Comparison of ENCODE assay signal across 24 cellular contexts in the genomic region with DNA sequence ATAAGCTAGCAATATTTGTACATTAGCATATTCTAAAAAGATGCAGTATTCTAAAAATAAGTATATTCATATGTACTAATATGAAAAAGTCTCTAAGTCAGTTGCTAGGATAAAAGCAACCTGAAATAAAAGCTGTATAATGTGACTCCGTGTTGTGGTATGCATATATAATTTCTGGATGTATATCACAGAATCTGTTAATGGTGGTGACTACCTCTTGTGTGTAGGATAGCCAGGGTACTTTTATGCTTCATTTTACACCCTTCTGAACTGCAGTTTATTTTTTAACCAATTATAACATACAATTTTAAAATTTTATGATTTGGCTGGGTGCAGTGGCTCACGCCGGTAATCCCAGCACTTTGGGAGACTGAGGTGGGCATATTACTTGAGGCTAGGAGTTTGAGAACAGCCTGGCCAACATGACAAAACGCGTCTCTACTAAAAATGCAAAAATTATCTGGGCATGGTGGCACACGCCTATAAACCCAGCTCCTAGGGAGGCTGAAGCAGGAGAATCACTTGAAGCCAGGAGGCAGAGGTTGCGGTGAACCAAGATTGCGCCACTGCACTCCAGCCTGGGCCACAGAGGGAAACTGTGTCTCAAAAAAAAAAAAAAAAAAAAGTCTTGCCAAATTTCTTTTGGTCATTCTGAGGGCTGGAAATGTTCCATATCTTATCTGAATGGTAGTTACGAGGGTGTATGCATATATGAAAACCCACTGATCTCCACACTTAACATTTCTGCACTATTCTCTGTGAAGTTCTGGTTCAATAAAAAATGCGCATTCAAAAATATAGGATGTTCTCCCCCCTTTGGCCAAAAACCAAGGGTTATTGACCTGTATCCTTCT. TPM values are rescaled to one million over a fixed set of nuclear protein-coding genes. Genes with fewer than 3 reads are reported as not detected.
"Had no signal": no experiment of that assay in that cellular context is flagged by ENCODE, and none has a peak within 500 bp of the region (broad histone marks: within the 10 kb centered on the region; RNA-seq: fewer than 3 reads in every experiment).

No MANE protein-coding gene starts in this region.

- H3K27me3 Mint-ChIP-seq: activated CD4-positive, alpha-beta memory T cell treated with anti-CD3 and anti-CD28 coated beads for 36 hours; T-helper 17 cell had no signal

- H3K27ac Mint-ChIP-seq: activated CD4-positive, alpha-beta memory T cell treated with anti-CD3 and anti-CD28 coated beads for 36 hours; activated naive CD4-positive, alpha-beta T cell treated with anti-CD3 and anti-CD28 coated beads for 36 hours; activated naive CD8-positive, alpha-beta T cell treated with anti-CD3 and anti-CD28 coated beads, Interleukin-2, amount 10 ng/mL, durations not matched to agents 7 days and 5 days; stimulated activated effector memory CD8-positive, alpha-beta T cell treated with anti-CD3 and anti-CD28 coated beads, Interleukin-12 subunit alpha, Interleukin-12 subunit beta, amount 100 ng/mL, for 72 hours; T-helper 17 cell had no signal

- DNase-seq: activated CD4-positive, alpha-beta memory T cell treated with anti-CD3 and anti-CD28 coated beads for 36 hours; activated CD4-positive, alpha-beta T cell treated with anti-CD3 and anti-CD28 coated beads for 4 hours; activated CD4-positive, CD25-positive, alpha-beta regulatory T cell; activated naive CD4-positive, alpha-beta T cell treated with anti-CD3 and anti-CD28 coated beads for 36 hours; activated naive CD8-positive, alpha-beta T cell treated with anti-CD3 and anti-CD28 coated beads, Interleukin-2, amount 10 ng/mL, durations not matched to agents 7 days and 5 days; activated T-cell treated with anti-CD3 and anti-CD28 coated beads, Interleukin-2, amount 50 U/mL, for 48 hours; cerebellar nuclear complex; esophagus squamous epithelium; heart left ventricle; lower lobe of right lung; mesendoderm; nephron progenitor cell; nucleus accumbens; stimulated activated CD4-positive, alpha-beta T cell treated with anti-CD3 and anti-CD28 coated beads, Interleukin-2, amount 100 ng/mL, for 24 hours; T-helper 17 cell; upper lobe of right lung had no signal

- H3K79me2 ChIP-seq: parathyroid adenoma had no signal

- H3K4me1 ChIP-seq: upper lobe of right lung had no signal

- H3K36me3 Mint-ChIP-seq: activated CD4-positive, alpha-beta memory T cell treated with anti-CD3 and anti-CD28 coated beads for 36 hours; activated naive CD8-positive, alpha-beta T cell treated with anti-CD3 and anti-CD28 coated beads, Interleukin-2, amount 10 ng/mL, durations not matched to agents 7 days and 5 days; stimulated activated effector memory CD8-positive, alpha-beta T cell treated with anti-CD3 and anti-CD28 coated beads, Interleukin-12 subunit alpha, Interleukin-12 subunit beta, amount 100 ng/mL, for 72 hours had no signal

- H3K9me3 Mint-ChIP-seq: activated CD4-positive, alpha-beta memory T cell treated with anti-CD3 and anti-CD28 coated beads for 36 hours; activated naive CD4-positive, alpha-beta T cell treated with anti-CD3 and anti-CD28 coated beads for 36 hours; activated naive CD8-positive, alpha-beta T cell treated with anti-CD3 and anti-CD28 coated beads, Interleukin-2, amount 10 ng/mL, durations not matched to agents 7 days and 5 days; nephron progenitor cell; stimulated activated effector memory CD8-positive, alpha-beta T cell treated with anti-CD3 and anti-CD28 coated beads, Interleukin-12 subunit alpha, Interleukin-12 subunit beta, amount 100 ng/mL, for 72 hours had no signal

- H2AFZ ChIP-seq: parathyroid adenoma had no signal

- H3K27me3 ChIP-seq: esophagus squamous epithelium, heart left ventricle, upper lobe of right lung had no signal

- H3K36me3 ChIP-seq: esophagus squamous epithelium, heart left ventricle, lower lobe of right lung, upper lobe of right lung had no signal

- H3K4me1 Mint-ChIP-seq: activated naive CD8-positive, alpha-beta T cell treated with anti-CD3 and anti-CD28 coated beads, Interleukin-2, amount 10 ng/mL, durations not matched to agents 7 days and 5 days; stimulated activated effector memory CD8-positive, alpha-beta T cell treated with anti-CD3 and anti-CD28 coated beads, Interleukin-12 subunit alpha, Interleukin-12 subunit beta, amount 100 ng/mL, for 72 hours had no signal

- FAIRE-seq: kidney, small intestine had no signal

- H3K4me3 ChIP-seq: coronary artery, esophagus squamous epithelium, heart left ventricle, lower lobe of right lung, mucosa of descending colon, upper lobe of right lung had no signal

- ATAC-seq: heart left ventricle; left lobe of liver; sciatic nerve; stimulated activated effector memory CD8-positive, alpha-beta T cell treated with anti-CD3 and anti-CD28 coated beads, Interleukin-12 subunit alpha, Interleukin-12 subunit beta, amount 100 ng/mL, for 72 hours; T-helper 17 cell had no signal

- H3K27ac ChIP-seq: coronary artery, heart left ventricle, lower lobe of right lung, parathyroid adenoma, upper lobe of right lung had no signal

- H3K4me3 Mint-ChIP-seq: activated CD4-positive, alpha-beta memory T cell treated with anti-CD3 and anti-CD28 coated beads for 36 hours; activated naive CD4-positive, alpha-beta T cell treated with anti-CD3 and anti-CD28 coated beads for 36 hours; activated naive CD8-positive, alpha-beta T cell treated with anti-CD3 and anti-CD28 coated beads, Interleukin-2, amount 10 ng/mL, durations not matched to agents 7 days and 5 days; nephron progenitor cell; stimulated activated effector memory CD8-positive, alpha-beta T cell treated with anti-CD3 and anti-CD28 coated beads, Interleukin-12 subunit alpha, Interleukin-12 subunit beta, amount 100 ng/mL, for 72 hours; T-helper 17 cell had no signal

RNA-seq across cellular contexts. Expression of gene NIPAL4, which starts 13.7 kb away (rescaled TPM):
- total RNA-seq: activated naive CD8-positive, alpha-beta T cell treated with anti-CD3 and anti-CD28 coated beads, Interleukin-2, amount 10 ng/mL, durations not matched to agents 7 days and 5 days; kidney; left lobe of liver; lower lobe of right lung; upper lobe of right lung had no signal
